18 cellular contexts compared by ENCODE assay signal in genomic region chr11:76302707-76303395, GRCh38.
A peak's percentile ranks its signal among the peaks of the same experiment; 100 is the strongest.
DNase-seq lines count a peak whose midpoint lies in the region.
"Had no signal": no experiment of that assay in that cellular context is flagged by ENCODE, and none has a peak within 500 bp of the region (broad histone marks: within the 10 kb centered on the region; RNA-seq: fewer than 3 reads in every experiment).

No MANE protein-coding gene starts in this region.

- H2AFZ ChIP-seq in neuronal stem cell (ENCODE audit: low read length) = no peak overlapping the region

- no peak overlapping the region for H2AK5ac ChIP-seq in neuronal stem cell (ENCODE audit: low read depth, low read length)

- no peaks in the 10 kb centered on the region for H3K36me3 ChIP-seq in neuronal stem cell (replicated peaks in 1 of 2; ENCODE audit: control insufficient read depth in 2 of 2, insufficient read depth in 2 of 2, low read length in 2 of 2)
- H3K36me3 ChIP-seq: BLaER1 had no signal

- H3K9ac ChIP-seq in neuronal stem cell (ENCODE audit: low read depth, low read length, poor library complexity) = no peak overlapping the region
- H3K9ac ChIP-seq: BLaER1 had no signal

- peak; percentile 23 to 75 for DNase-seq in NCI-H524 (lab: John Stamatoyannopoulos, UW)
- no peak for DNase-seq in NCI-H524 treated with DMSO at 0.1 percent for 48 hours (lab: John Stamatoyannopoulos, UW)
- peak; percentile 70 for DNase-seq in DMS 273 (lab: John Stamatoyannopoulos, UW; ENCODE audit: unreplicated experiment)
- peak; percentile 48 for DNase-seq in NCI-H69 (lab: John Stamatoyannopoulos, UW)
- no peak for DNase-seq in neuronal stem cell (ENCODE audit: low spot score)
- no peak for DNase-seq in stimulated activated CD4-positive, alpha-beta T cell treated with anti-CD3 and anti-CD28 coated beads, Interleukin-2, amount 100 ng/mL, for 24 hours
- DNase-seq in DMS153 (lab: John Stamatoyannopoulos, UW) = no peak
- no peak for DNase-seq in AG20443 (ENCODE audit: low spot score)
- DNase-seq: Calu3; CD4-positive, alpha-beta memory T cell; DMS79; GDM1; GOT3; H7; IMR-90 had no signal

- peak overlapping the region; percentile 42 for H2BK15ac ChIP-seq in neuronal stem cell (ENCODE audit: low read length)

- H3K27ac ChIP-seq in neuronal stem cell (replicated peaks; ENCODE audit: low read length) = no peak overlapping the region
- H3K27ac ChIP-seq: 22Rv1, A549, BLaER1 had no signal

- no peak overlapping the region for H3K23ac ChIP-seq in neuronal stem cell (ENCODE audit: low read depth, low read length, poor library complexity)

- no peaks in the 10 kb centered on the region for H3K4me1 ChIP-seq in neuronal stem cell (ENCODE audit: control insufficient read depth in 2 of 2, insufficient read depth in 1 of 2, low read depth in 1 of 2, low read length in 2 of 2)
- H3K4me1 ChIP-seq: A549, BLaER1 had no signal

- H3K4me3 ChIP-seq in neuronal stem cell (ENCODE audit: low read length in 2 of 2) = no peak overlapping the region
- H3K4me3 ChIP-seq: A549, BLaER1 had no signal

- no peaks in the 10 kb centered on the region for H3K79me1 ChIP-seq in neuronal stem cell (ENCODE audit: low read depth, low read length)

- H2BK120ac ChIP-seq in neuronal stem cell (ENCODE audit: low read depth, low read length) = no peak overlapping the region

- no peaks in the 10 kb centered on the region for H3K9me3 ChIP-seq in neuronal stem cell (replicated peaks in 1 of 2; ENCODE audit: control insufficient read depth in 2 of 2, insufficient read depth in 1 of 2, low read depth in 1 of 2, low read length in 2 of 2)
- H3K9me3 ChIP-seq: A549, BLaER1 had no signal

- no peak overlapping the region for H3K4ac ChIP-seq in neuronal stem cell (ENCODE audit: low read length)

- no peak overlapping the region for H2BK12ac ChIP-seq in neuronal stem cell (ENCODE audit: low read length)

- no peak overlapping the region for H4K91ac ChIP-seq in neuronal stem cell (ENCODE audit: low read depth, low read length, poor library complexity)

- no peak overlapping the region for H3K14ac ChIP-seq in neuronal stem cell (ENCODE audit: low read length)

- WGBS in neuronal stem cell (ENCODE audit: extremely low coverage in 2 of 2, insufficient read length in 2 of 2, insufficient replicate concordance in 1 of 2), 2 donors = no CpG with 5 or more reads among the region's 4 CpGs

- no peak overlapping the region for H4K8ac ChIP-seq in neuronal stem cell (ENCODE audit: low read depth, low read length)

- H3K18ac ChIP-seq in neuronal stem cell (ENCODE audit: low read length) = no peak overlapping the region

- H2BK5ac ChIP-seq in neuronal stem cell (ENCODE audit: low read length) = no peak overlapping the region

- H3K27me3 ChIP-seq in neuronal stem cell (ENCODE audit: control insufficient read depth in 3 of 3, insufficient read depth in 3 of 3, low read depth in 1 of 3, low read length in 3 of 3) = peaks cover 0 to 14% (median 0%) of the 10 kb centered on the region in 3 experiments
- H3K27me3 ChIP-seq: BLaER1 had no signal

- no peak overlapping the region for H3K4me2 ChIP-seq in neuronal stem cell (ENCODE audit: insufficient read depth, low read length, poor library complexity, severe bottlenecking)
- H3K4me2 ChIP-seq: A549, BLaER1 had no signal

Comparison
In these comparisons a context has a peak if more than half of its experiments do, and no peak if none do; other contexts are left out.
1. DNase-seq: peak in NCI-H524 (2 of 2), DMS 273 (single experiment) and NCI-H69 (single experiment); none in NCI-H524 treated with DMSO at 0.1 percent for 48 hours (single experiment), neuronal stem cell (single experiment), stimulated activated CD4-positive, alpha-beta T cell treated with anti-CD3 and anti-CD28 coated beads, Interleukin-2, amount 100 ng/mL, for 24 hours (0 of 2), DMS153 (single experiment) and AG20443 (single experiment).